30 cellular contexts compared by ENCODE assay signal in the genomic region with DNA sequence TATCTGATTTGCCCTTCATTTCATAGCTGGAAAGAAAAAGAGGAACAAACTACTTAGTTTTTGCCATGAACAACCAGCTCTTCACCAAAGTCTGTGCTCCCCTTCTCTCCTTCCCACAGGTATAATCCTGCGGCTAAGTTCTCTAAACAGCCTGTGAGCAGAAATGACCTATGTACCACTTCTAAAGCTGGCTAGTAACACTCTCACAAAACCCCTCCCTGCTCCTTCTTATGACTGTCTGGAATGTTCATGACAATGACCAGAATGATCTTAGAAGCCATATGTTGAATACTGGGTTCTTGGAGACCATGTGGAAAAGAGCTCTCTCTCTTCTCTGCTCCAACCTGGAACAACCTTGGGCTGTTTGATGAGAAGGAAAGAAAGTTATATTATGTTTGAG. TPM values are rescaled to one million over a fixed set of nuclear protein-coding genes. Genes with fewer than 3 reads are reported as not detected.
"Had no signal": no experiment of that assay in that cellular context is flagged by ENCODE, and none has a peak within 500 bp of the region (broad histone marks: within the 10 kb centered on the region; RNA-seq: fewer than 3 reads in every experiment).

No MANE protein-coding gene starts in this region.

- DNase-seq: activated B cell treated with CpG ODN at 0.5 μM for 24 hours; activated gamma-delta T cell; activated naive CD4-positive, alpha-beta T cell treated with anti-CD3 and anti-CD28 coated beads, Interleukin-2, amount 10 ng/mL, durations not matched to agents 7 days and 5 days; activated naive CD8-positive, alpha-beta T cell treated with anti-CD3 and anti-CD28 coated beads, Interleukin-2, amount 10 ng/mL, durations not matched to agents 7 days and 5 days; activated T-cell treated with anti-CD3 and anti-CD28 coated beads, Interleukin-2, amount 50 U/mL, for 1 hour; brain microvascular endothelial cell; dorsolateral prefrontal cortex; effector memory CD4-positive, alpha-beta T cell; gastrocnemius medialis; glutamatergic neuron; hippocampal formation; left cardiac atrium; mammary epithelial cell; right lobe of liver; stimulated activated CD4-positive, alpha-beta T cell treated with anti-CD3 and anti-CD28 coated beads, Interleukin-12 subunit alpha, Interleukin-12 subunit beta, amount 100 ng/mL, for 4 hours; stimulated activated CD4-positive, alpha-beta T cell treated with anti-CD3 and anti-CD28 coated beads, Interleukin-4, amount 100 ng/mL, for 1 hour; uterus had no signal

- H3K4me3 Mint-ChIP-seq: activated B cell treated with CpG ODN at 0.5 μM for 24 hours; activated naive CD4-positive, alpha-beta T cell treated with anti-CD3 and anti-CD28 coated beads, Interleukin-2, amount 10 ng/mL, durations not matched to agents 7 days and 5 days; mesothelial cell of epicardium; nephron; type B pancreatic cell had no signal

- H3K4me3 ChIP-seq: coronary artery, dorsolateral prefrontal cortex, gastrocnemius medialis, right lobe of liver, thoracic aorta, uterus had no signal

- ATAC-seq: gastrocnemius medialis, left cardiac atrium, right lobe of liver, SK-N-SH treated with all-trans-retinoic acid at 6 μM for 48 hours had no signal

- H3K4me1 ChIP-seq: gastrocnemius medialis, uterus had no signal

- H3K27me3 ChIP-seq: brain microvascular endothelial cell, dorsolateral prefrontal cortex, gastrocnemius medialis, right lobe of liver, uterus had no signal

- H3K9me3 ChIP-seq: gastrocnemius medialis, right lobe of liver, thoracic aorta, uterus had no signal

- H3K27ac Mint-ChIP-seq: activated B cell treated with CpG ODN at 0.5 μM for 24 hours, mesothelial cell of epicardium, type B pancreatic cell had no signal

- H3K9me3 Mint-ChIP-seq: activated B cell treated with CpG ODN at 0.5 μM for 24 hours; activated naive CD4-positive, alpha-beta T cell treated with anti-CD3 and anti-CD28 coated beads, Interleukin-2, amount 10 ng/mL, durations not matched to agents 7 days and 5 days; activated naive CD8-positive, alpha-beta T cell treated with anti-CD3 and anti-CD28 coated beads, Interleukin-2, amount 10 ng/mL, durations not matched to agents 7 days and 5 days; activated T-helper 1 cell treated with anti-CD3 and anti-CD28 coated beads, Interleukin-12 subunit alpha, Interleukin-12 subunit beta, Interleukin-2, Interleukin-4 antibody, amounts not matched to agents 30 ng/mL and 10 ng/mL and 1 ng/mL, durations not matched to agents 14 hours and 24 hours and 36 hours; mesothelial cell of epicardium; nephron; stimulated activated naive CD8-positive, alpha-beta T cell treated with anti-CD3 and anti-CD28 coated beads, Interleukin-15, Interleukin-2, amounts not matched to agents 100 ng/mL and 50 ng/mL, for 24 hours; type B pancreatic cell had no signal

- H3K27ac ChIP-seq: brain microvascular endothelial cell, coronary artery, dorsolateral prefrontal cortex, gastrocnemius medialis, right lobe of liver, thoracic aorta had no signal

- H3K36me3 ChIP-seq: brain microvascular endothelial cell, gastrocnemius medialis, right lobe of liver, thoracic aorta, uterus had no signal

- H3K4me1 Mint-ChIP-seq: activated B cell treated with CpG ODN at 0.5 μM for 24 hours, mesothelial cell of epicardium, nephron had no signal

- H3K27me3 Mint-ChIP-seq: activated B cell treated with CpG ODN at 0.5 μM for 24 hours; activated naive CD4-positive, alpha-beta T cell treated with anti-CD3 and anti-CD28 coated beads, Interleukin-2, amount 10 ng/mL, durations not matched to agents 7 days and 5 days; activated naive CD8-positive, alpha-beta T cell treated with anti-CD3 and anti-CD28 coated beads, Interleukin-2, amount 10 ng/mL, durations not matched to agents 7 days and 5 days; stimulated activated naive CD8-positive, alpha-beta T cell treated with anti-CD3 and anti-CD28 coated beads, Interleukin-15, Interleukin-2, amounts not matched to agents 100 ng/mL and 50 ng/mL, for 24 hours; type B pancreatic cell had no signal

RNA-seq across cellular contexts. Expression of a gene that starts 36.2 kb away (rescaled TPM):
- total RNA-seq: activated B cell treated with CpG ODN at 0.5 μM for 24 hours, epithelial cell of proximal tubule, gastrocnemius medialis, osteocyte, posterior vena cava, renal cortical epithelial cell, subcutaneous adipose tissue, thoracic aorta had no signal
- polyA plus RNA-seq: mammary epithelial cell had no signal
